In the genomic region with DNA sequence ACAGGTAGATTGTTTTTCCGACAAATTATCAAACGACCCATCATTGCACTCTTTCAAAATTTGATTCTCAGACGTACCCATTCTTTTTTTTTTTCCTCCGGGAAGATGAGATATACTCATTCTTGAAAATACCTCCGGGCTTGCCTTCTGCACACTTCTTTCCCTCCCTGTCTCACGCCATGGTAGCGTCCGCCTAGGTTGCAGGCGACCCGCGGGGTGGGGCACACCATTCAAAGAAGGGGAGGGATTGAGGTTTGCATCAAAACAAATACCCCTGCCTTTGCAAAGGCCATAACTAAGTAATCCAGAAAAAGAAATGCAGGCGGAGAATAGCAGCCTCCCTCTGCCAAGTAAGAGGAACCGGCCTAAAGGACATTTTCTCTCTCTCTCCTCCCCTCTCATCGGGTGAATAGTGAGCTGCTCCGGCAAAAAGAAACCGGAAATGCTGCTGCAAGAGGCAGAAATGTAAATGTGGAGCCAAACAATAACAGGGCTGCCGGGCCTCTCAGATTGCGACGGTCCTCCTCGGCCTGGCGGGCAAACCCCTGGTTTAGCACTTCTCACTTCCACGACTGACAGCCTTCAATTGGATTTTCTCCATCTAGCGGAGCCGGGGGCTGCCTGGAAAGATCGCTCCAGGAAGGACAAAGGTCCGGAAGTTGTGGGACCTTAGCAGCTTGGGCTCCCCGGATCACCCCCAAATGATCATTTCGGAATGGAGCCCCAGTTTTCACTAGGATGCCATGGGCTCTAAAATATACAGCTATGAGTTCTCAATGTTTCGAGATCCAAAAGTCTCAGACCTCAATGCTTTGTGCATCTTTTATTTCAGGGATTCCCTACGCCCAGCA, we compare ENCODE assay signal across 1 cellular context.
A peak's percentile ranks its signal among the peaks of the same experiment; 100 is the strongest.
TF ChIP-seq lines count a peak whose summit lies in the region.

No MANE protein-coding gene starts in this region.

TF ChIP-seq in HepG2, 621 proteins besides CTCF, POLR2A, EP300 and RAD21 (continued from another document):
- no peak for TF ChIP-seq STAT5B (CRISPR knock-in tag; IDR thresholded peaks at IDR 0.05)
- TF ChIP-seq ZBTB42 (CRISPR knock-in tag; IDR thresholded peaks at IDR 0.05), result peak; percentile 61; the same call in 1 of the 2 replicates
- TF ChIP-seq ZFYVE20 (CRISPR knock-in tag; IDR thresholded peaks at IDR 0.05; ENCODE audit: borderline replicate concordance, low read depth), result no peak
- peak; percentile 24; the same call in 1 of the 2 replicates for TF ChIP-seq CREM (IDR thresholded peaks at IDR 0.05)
- TF ChIP-seq CREM (CRISPR knock-in tag; IDR thresholded peaks at IDR 0.05), result no peak
- 0 out of 2 replicates have a peak, but pooled peaks have one; percentile 4 for TF ChIP-seq SP2 (CRISPR knock-in tag; IDR thresholded peaks at IDR 0.05)
- TF ChIP-seq, protein P1, sequence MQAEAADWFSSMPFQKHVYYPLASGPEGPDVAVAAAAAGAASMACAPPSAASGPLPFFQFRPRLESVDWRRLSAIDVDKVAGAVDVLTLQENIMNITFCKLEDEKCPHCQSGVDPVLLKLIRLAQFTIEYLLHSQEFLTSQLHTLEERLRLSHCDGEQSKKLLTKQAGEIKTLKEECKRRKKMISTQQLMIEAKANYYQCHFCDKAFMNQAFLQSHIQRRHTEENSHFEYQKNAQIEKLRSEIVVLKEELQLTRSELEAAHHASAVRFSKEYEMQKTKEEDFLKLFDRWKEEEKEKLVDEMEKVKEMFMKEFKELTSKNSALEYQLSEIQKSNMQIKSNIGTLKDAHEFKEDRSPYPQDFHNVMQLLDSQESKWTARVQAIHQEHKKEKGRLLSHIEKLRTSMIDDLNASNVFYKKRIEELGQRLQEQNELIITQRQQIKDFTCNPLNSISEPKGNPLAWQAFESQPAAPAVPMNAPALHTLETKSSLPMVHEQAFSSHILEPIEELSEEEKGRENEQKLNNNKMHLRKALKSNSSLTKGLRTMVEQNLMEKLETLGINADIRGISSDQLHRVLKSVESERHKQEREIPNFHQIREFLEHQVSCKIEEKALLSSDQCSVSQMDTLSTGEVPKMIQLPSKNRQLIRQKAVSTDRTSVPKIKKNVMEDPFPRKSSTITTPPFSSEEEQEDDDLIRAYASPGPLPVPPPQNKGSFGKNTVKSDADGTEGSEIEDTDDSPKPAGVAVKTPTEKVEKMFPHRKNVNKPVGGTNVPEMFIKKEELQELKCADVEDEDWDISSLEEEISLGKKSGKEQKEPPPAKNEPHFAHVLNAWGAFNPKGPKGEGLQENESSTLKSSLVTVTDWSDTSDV (CRISPR knock-in tag; IDR thresholded peaks at IDR 0.05), result no peak
- TF ChIP-seq, protein P2, sequence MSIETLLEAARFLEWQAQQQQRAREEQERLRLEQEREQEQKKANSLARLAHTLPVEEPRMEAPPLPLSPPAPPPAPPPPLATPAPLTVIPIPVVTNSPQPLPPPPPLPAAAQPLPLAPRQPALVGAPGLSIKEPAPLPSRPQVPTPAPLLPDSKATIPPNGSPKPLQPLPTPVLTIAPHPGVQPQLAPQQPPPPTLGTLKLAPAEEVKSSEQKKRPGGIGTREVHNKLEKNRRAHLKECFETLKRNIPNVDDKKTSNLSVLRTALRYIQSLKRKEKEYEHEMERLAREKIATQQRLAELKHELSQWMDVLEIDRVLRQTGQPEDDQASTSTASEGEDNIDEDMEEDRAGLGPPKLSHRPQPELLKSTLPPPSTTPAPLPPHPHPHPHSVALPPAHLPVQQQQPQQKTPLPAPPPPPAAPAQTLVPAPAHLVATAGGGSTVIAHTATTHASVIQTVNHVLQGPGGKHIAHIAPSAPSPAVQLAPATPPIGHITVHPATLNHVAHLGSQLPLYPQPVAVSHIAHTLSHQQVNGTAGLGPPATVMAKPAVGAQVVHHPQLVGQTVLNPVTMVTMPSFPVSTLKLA (IDR thresholded peaks at IDR 0.05), result no peak
- 0 out of 2 replicates have a peak, but pooled peaks have one; percentile 44 for TF ChIP-seq ZNF124 (CRISPR knock-in tag; IDR thresholded peaks at IDR 0.05)
- no peak for TF ChIP-seq ZNF282 (IDR thresholded peaks at IDR 0.05; ENCODE audit: partially characterized antibody)
- TF ChIP-seq RARA (CRISPR knock-in tag; IDR thresholded peaks at IDR 0.05), result no peak
- peak; percentile 94 for TF ChIP-seq BHLHE40 (IDR thresholded peaks at IDR 0.05; ENCODE audit: low read length)
- TF ChIP-seq, protein P3, sequence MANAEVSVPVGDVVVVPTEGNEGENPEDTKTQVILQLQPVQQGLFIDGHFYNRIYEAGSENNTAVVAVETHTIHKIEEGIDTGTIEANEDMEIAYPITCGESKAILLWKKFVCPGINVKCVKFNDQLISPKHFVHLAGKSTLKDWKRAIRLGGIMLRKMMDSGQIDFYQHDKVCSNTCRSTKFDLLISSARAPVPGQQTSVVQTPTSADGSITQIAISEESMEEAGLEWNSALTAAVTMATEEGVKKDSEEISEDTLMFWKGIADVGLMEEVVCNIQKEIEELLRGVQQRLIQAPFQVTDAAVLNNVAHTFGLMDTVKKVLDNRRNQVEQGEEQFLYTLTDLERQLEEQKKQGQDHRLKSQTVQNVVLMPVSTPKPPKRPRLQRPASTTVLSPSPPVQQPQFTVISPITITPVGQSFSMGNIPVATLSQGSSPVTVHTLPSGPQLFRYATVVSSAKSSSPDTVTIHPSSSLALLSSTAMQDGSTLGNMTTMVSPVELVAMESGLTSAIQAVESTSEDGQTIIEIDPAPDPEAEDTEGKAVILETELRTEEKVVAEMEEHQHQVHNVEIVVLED (CRISPR knock-in tag; IDR thresholded peaks at IDR 0.05; ENCODE audit: borderline replicate concordance), result peak; percentile 51; the same call in 1 of the 2 replicates
- no peak for TF ChIP-seq SRY (CRISPR knock-in tag; IDR thresholded peaks at IDR 0.05)
- no peak for TF ChIP-seq ZSCAN20 (CRISPR knock-in tag; IDR thresholded peaks at IDR 0.05; ENCODE audit: borderline replicate concordance)
- peak; percentile 69; the same call in 1 of the 2 replicates for TF ChIP-seq SIN3A (IDR thresholded peaks at IDR 0.05; ENCODE audit: borderline replicate concordance, low read depth, low read length)
- TF ChIP-seq, protein P4, sequence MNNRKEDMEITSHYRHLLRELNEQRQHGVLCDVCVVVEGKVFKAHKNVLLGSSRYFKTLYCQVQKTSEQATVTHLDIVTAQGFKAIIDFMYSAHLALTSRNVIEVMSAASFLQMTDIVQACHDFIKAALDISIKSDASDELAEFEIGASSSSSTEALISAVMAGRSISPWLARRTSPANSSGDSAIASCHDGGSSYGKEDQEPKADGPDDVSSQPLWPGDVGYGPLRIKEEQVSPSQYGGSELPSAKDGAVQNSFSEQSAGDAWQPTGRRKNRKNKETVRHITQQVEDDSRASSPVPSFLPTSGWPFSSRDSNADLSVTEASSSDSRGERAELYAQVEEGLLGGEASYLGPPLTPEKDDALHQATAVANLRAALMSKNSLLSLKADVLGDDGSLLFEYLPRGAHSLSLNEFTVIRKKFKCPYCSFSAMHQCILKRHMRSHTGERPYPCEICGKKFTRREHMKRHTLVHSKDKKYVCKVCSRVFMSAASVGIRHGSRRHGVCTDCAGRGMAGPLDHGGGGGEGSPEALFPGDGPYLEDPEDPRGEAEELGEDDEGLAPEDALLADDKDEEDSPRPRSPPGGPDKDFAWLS (CRISPR knock-in tag; IDR thresholded peaks at IDR 0.05; ENCODE audit: borderline replicate concordance), result no peak
- no peak for TF ChIP-seq RELA (CRISPR knock-in tag; IDR thresholded peaks at IDR 0.05)
- TF ChIP-seq ZNF546 (CRISPR knock-in tag; conservative IDR thresholded peaks at IDR 0.05), result 0 out of 2 replicates have a peak, but pooled peaks have one; percentile 63
- TF ChIP-seq, protein P5, sequence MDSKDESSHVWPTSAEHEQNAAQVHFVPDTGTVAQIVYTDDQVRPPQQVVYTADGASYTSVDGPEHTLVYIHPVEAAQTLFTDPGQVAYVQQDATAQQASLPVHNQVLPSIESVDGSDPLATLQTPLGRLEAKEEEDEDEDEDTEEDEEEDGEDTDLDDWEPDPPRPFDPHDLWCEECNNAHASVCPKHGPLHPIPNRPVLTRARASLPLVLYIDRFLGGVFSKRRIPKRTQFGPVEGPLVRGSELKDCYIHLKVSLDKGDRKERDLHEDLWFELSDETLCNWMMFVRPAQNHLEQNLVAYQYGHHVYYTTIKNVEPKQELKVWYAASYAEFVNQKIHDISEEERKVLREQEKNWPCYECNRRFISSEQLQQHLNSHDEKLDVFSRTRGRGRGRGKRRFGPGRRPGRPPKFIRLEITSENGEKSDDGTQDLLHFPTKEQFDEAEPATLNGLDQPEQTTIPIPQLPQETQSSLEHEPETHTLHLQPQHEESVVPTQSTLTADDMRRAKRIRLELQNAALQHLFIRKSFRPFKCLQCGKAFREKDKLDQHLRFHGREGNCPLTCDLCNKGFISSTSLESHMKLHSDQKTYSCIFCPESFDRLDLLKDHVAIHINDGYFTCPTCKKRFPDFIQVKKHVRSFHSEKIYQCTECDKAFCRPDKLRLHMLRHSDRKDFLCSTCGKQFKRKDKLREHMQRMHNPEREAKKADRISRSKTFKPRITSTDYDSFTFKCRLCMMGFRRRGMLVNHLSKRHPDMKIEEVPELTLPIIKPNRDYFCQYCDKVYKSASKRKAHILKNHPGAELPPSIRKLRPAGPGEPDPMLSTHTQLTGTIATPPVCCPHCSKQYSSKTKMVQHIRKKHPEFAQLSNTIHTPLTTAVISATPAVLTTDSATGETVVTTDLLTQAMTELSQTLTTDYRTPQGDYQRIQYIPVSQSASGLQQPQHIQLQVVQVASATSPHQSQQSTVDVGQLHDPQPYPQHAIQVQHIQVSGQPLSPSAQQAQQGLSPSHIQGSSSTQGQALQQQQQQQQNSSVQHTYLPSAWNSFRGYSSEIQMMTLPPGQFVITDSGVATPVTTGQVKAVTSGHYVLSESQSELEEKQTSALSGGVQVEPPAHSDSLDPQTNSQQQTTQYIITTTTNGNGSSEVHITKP (CRISPR knock-in tag; IDR thresholded peaks at IDR 0.05; ENCODE audit: low read depth), result peak; percentile 99
- peak; percentile 9; the same call in 1 of the 2 replicates for TF ChIP-seq ZNF879 (CRISPR knock-in tag; IDR thresholded peaks at IDR 0.05)
- TF ChIP-seq, protein P6, sequence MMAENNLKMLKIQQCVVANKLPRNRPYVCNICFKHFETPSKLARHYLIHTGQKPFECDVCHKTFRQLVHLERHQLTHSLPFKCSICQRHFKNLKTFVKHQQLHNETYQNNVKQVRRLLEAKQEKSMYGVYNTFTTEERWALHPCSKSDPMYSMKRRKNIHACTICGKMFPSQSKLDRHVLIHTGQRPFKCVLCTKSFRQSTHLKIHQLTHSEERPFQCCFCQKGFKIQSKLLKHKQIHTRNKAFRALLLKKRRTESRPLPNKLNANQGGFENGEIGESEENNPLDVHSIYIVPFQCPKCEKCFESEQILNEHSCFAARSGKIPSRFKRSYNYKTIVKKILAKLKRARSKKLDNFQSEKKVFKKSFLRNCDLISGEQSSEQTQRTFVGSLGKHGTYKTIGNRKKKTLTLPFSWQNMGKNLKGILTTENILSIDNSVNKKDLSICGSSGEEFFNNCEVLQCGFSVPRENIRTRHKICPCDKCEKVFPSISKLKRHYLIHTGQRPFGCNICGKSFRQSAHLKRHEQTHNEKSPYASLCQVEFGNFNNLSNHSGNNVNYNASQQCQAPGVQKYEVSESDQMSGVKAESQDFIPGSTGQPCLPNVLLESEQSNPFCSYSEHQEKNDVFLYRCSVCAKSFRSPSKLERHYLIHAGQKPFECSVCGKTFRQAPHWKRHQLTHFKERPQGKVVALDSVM (CRISPR knock-in tag; IDR thresholded peaks at IDR 0.05), result no peak
- TF ChIP-seq SIX1 (CRISPR knock-in tag; IDR thresholded peaks at IDR 0.05; ENCODE audit: borderline replicate concordance), result no peak
- peak; percentile 39; the same call in 1 of the 2 replicates for TF ChIP-seq ZNF263 (CRISPR knock-in tag; IDR thresholded peaks at IDR 0.05)
- TF ChIP-seq CEBPB (IDR thresholded peaks at IDR 0.05; ENCODE audit: borderline replicate concordance, low read depth, low read length), result peak; percentile 17; the same call in 1 of the 2 replicates
- TF ChIP-seq, protein P7, sequence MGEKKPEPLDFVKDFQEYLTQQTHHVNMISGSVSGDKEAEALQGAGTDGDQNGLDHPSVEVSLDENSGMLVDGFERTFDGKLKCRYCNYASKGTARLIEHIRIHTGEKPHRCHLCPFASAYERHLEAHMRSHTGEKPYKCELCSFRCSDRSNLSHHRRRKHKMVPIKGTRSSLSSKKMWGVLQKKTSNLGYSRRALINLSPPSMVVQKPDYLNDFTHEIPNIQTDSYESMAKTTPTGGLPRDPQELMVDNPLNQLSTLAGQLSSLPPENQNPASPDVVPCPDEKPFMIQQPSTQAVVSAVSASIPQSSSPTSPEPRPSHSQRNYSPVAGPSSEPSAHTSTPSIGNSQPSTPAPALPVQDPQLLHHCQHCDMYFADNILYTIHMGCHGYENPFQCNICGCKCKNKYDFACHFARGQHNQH (CRISPR knock-in tag; IDR thresholded peaks at IDR 0.05), result 0 out of 2 replicates have a peak, but pooled peaks have one; percentile 27
- peak; percentile 7; the same call in 1 of the 2 replicates for TF ChIP-seq ZC3H4 (CRISPR knock-in tag; IDR thresholded peaks at IDR 0.05; ENCODE audit: borderline replicate concordance)
- TF ChIP-seq TOPORS (CRISPR knock-in tag; IDR thresholded peaks at IDR 0.05), result no peak
- no peak for TF ChIP-seq HMGA1 (CRISPR knock-in tag; conservative IDR thresholded peaks at IDR 0.05)
- no peak for TF ChIP-seq ZNF253 (CRISPR knock-in tag; IDR thresholded peaks at IDR 0.05; ENCODE audit: borderline replicate concordance)
- TF ChIP-seq, protein P8, sequence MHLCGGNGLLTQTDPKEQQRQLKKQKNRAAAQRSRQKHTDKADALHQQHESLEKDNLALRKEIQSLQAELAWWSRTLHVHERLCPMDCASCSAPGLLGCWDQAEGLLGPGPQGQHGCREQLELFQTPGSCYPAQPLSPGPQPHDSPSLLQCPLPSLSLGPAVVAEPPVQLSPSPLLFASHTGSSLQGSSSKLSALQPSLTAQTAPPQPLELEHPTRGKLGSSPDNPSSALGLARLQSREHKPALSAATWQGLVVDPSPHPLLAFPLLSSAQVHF (CRISPR knock-in tag; IDR thresholded peaks at IDR 0.05), result no peak
- no peak for TF ChIP-seq ZNF570 (CRISPR knock-in tag; IDR thresholded peaks at IDR 0.05; ENCODE audit: borderline replicate concordance)
- TF ChIP-seq POGZ (CRISPR knock-in tag; IDR thresholded peaks at IDR 0.05), result no peak
- peak; percentile 84 for TF ChIP-seq ZFP90 (CRISPR knock-in tag; IDR thresholded peaks at IDR 0.05; ENCODE audit: borderline replicate concordance)
- TF ChIP-seq SP1 (IDR thresholded peaks at IDR 0.05), result no peak
- no peak for TF ChIP-seq SP1 (CRISPR knock-in tag; IDR thresholded peaks at IDR 0.05)
- TF ChIP-seq NFE2 (CRISPR knock-in tag; IDR thresholded peaks at IDR 0.05), result no peak
- no peak; the same call in 1 of the 2 replicates for TF ChIP-seq NFYB (CRISPR knock-in tag; IDR thresholded peaks at IDR 0.05)
- TF ChIP-seq TAF15 (IDR thresholded peaks at IDR 0.05; ENCODE audit: low read depth, low read length, poor library complexity, severe bottlenecking), result no peak
- TF ChIP-seq, protein P9, sequence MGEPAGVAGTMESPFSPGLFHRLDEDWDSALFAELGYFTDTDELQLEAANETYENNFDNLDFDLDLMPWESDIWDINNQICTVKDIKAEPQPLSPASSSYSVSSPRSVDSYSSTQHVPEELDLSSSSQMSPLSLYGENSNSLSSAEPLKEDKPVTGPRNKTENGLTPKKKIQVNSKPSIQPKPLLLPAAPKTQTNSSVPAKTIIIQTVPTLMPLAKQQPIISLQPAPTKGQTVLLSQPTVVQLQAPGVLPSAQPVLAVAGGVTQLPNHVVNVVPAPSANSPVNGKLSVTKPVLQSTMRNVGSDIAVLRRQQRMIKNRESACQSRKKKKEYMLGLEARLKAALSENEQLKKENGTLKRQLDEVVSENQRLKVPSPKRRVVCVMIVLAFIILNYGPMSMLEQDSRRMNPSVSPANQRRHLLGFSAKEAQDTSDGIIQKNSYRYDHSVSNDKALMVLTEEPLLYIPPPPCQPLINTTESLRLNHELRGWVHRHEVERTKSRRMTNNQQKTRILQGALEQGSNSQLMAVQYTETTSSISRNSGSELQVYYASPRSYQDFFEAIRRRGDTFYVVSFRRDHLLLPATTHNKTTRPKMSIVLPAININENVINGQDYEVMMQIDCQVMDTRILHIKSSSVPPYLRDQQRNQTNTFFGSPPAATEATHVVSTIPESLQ (CRISPR knock-in tag; conservative IDR thresholded peaks at IDR 0.05), result no peak
- peak; percentile 41 for TF ChIP-seq PHF8 (CRISPR knock-in tag; IDR thresholded peaks at IDR 0.05)
- no peak for TF ChIP-seq ZNF598 (CRISPR knock-in tag; IDR thresholded peaks at IDR 0.05; ENCODE audit: borderline replicate concordance)
